ENCODE assay signal across 1 cellular context in the genomic region with DNA sequence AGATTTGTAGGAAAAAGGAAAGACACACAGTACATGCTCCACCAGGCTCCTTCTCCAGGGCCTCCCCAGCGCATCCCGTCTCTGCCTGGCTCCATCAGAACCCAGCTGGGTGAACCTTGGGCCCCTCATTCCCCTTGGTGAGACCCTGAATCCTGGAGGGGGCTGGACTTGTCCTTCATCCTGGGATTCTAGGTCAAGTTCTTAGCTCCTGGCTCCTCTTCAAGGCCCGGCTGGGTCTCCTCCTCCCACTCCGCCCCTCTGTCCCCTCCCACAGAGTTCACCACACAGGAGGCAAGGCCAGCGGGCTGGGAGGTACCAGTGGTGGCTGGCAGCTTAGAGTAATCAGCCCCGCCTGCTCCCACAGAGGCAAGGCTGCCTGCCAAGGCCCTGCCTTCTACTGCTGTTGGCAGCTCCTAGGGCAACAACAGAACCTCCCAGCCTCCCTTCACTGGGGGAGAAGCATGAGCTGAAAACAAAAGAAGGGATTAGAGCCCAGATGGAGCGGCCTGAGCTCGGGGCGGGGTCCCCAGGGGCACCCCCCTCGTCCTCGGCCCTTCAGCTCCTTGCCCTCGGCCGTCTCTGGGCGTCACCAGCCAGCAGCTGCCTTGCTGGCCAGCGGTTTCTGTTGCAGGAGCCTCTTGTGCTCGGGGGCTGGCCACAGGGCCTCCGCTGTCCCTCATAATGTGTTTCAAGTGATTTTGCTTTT.
TF ChIP-seq lines count a peak whose summit lies in the region.

No MANE protein-coding gene starts in this region.

TF ChIP-seq in HepG2, 621 proteins besides CTCF, POLR2A, EP300 and RAD21 (continued from another document and continues in another):
- TF ChIP-seq, protein P1, sequence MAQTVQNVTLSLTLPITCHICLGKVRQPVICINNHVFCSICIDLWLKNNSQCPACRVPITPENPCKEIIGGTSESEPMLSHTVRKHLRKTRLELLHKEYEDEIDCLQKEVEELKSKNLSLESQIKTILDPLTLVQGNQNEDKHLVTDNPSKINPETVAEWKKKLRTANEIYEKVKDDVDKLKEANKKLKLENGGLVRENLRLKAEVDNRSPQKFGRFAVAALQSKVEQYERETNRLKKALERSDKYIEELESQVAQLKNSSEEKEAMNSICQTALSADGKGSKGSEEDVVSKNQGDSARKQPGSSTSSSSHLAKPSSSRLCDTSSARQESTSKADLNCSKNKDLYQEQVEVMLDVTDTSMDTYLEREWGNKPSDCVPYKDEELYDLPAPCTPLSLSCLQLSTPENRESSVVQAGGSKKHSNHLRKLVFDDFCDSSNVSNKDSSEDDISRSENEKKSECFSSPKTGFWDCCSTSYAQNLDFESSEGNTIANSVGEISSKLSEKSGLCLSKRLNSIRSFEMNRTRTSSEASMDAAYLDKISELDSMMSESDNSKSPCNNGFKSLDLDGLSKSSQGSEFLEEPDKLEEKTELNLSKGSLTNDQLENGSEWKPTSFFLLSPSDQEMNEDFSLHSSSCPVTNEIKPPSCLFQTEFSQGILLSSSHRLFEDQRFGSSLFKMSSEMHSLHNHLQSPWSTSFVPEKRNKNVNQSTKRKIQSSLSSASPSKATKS (CRISPR knock-in tag; IDR thresholded peaks at IDR 0.05), result no peak
- TF ChIP-seq, protein P2, sequence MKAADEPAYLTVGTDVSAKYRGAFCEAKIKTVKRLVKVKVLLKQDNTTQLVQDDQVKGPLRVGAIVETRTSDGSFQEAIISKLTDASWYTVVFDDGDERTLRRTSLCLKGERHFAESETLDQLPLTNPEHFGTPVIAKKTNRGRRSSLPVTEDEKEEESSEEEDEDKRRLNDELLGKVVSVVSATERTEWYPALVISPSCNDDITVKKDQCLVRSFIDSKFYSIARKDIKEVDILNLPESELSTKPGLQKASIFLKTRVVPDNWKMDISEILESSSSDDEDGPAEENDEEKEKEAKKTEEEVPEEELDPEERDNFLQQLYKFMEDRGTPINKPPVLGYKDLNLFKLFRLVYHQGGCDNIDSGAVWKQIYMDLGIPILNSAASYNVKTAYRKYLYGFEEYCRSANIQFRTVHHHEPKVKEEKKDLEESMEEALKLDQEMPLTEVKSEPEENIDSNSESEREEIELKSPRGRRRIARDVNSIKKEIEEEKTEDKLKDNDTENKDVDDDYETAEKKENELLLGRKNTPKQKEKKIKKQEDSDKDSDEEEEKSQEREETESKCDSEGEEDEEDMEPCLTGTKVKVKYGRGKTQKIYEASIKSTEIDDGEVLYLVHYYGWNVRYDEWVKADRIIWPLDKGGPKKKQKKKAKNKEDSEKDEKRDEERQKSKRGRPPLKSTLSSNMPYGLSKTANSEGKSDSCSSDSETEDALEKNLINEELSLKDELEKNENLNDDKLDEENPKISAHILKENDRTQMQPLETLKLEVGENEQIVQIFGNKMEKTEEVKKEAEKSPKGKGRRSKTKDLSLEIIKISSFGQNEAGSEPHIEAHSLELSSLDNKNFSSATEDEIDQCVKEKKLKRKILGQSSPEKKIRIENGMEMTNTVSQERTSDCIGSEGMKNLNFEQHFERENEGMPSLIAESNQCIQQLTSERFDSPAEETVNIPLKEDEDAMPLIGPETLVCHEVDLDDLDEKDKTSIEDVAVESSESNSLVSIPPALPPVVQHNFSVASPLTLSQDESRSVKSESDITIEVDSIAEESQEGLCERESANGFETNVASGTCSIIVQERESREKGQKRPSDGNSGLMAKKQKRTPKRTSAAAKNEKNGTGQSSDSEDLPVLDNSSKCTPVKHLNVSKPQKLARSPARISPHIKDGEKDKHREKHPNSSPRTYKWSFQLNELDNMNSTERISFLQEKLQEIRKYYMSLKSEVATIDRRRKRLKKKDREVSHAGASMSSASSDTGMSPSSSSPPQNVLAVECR (CRISPR knock-in tag; IDR thresholded peaks at IDR 0.05; ENCODE audit: borderline replicate concordance), result no peak
- no peak for TF ChIP-seq PHF21A (CRISPR knock-in tag; IDR thresholded peaks at IDR 0.05)
- TF ChIP-seq, protein P3, sequence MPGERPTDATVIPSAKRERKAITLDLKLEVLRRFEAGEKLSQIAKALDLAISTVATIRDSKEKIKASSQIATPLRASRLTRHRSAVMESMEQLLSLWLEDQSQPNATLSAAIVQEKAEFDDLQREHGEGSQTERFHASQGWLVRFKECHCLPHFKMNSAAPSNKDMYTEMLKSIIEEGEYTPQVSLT (CRISPR knock-in tag; IDR thresholded peaks at IDR 0.05; ENCODE audit: borderline replicate concordance, low read depth), result no peak
- TF ChIP-seq, protein P4, sequence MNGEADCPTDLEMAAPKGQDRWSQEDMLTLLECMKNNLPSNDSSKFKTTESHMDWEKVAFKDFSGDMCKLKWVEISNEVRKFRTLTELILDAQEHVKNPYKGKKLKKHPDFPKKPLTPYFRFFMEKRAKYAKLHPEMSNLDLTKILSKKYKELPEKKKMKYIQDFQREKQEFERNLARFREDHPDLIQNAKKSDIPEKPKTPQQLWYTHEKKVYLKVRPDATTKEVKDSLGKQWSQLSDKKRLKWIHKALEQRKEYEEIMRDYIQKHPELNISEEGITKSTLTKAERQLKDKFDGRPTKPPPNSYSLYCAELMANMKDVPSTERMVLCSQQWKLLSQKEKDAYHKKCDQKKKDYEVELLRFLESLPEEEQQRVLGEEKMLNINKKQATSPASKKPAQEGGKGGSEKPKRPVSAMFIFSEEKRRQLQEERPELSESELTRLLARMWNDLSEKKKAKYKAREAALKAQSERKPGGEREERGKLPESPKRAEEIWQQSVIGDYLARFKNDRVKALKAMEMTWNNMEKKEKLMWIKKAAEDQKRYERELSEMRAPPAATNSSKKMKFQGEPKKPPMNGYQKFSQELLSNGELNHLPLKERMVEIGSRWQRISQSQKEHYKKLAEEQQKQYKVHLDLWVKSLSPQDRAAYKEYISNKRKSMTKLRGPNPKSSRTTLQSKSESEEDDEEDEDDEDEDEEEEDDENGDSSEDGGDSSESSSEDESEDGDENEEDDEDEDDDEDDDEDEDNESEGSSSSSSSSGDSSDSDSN (CRISPR knock-in tag; IDR thresholded peaks at IDR 0.05), result 0 out of 2 replicates have a peak, but pooled peaks have one; percentile 26
- TF ChIP-seq, protein P5, sequence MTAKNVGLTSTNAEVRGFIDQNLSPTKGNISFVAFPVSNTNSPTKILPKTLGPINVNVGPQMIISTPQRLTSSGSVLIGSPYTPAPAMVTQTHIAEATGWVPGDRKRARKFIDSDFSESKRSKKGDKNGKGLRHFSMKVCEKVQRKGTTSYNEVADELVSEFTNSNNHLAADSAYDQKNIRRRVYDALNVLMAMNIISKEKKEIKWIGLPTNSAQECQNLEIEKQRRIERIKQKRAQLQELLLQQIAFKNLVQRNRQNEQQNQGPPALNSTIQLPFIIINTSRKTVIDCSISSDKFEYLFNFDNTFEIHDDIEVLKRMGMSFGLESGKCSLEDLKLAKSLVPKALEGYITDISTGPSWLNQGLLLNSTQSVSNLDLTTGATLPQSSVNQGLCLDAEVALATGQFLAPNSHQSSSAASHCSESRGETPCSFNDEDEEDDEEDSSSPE (CRISPR knock-in tag; IDR thresholded peaks at IDR 0.05), result 0 out of 2 replicates have a peak, but pooled peaks have one; percentile 19
- peak; percentile 89; the same call in 1 of the 2 replicates for TF ChIP-seq ZNF792 (CRISPR knock-in tag; IDR thresholded peaks at IDR 0.05)
- TF ChIP-seq, protein P6, sequence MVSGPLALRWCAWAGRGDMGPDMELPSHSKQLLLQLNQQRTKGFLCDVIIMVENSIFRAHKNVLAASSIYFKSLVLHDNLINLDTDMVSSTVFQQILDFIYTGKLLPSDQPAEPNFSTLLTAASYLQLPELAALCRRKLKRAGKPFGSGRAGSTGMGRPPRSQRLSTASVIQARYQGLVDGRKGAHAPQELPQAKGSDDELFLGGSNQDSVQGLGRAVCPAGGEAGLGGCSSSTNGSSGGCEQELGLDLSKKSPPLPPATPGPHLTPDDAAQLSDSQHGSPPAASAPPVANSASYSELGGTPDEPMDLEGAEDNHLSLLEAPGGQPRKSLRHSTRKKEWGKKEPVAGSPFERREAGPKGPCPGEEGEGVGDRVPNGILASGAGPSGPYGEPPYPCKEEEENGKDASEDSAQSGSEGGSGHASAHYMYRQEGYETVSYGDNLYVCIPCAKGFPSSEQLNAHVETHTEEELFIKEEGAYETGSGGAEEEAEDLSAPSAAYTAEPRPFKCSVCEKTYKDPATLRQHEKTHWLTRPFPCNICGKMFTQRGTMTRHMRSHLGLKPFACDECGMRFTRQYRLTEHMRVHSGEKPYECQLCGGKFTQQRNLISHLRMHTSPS (CRISPR knock-in tag; IDR thresholded peaks at IDR 0.05; ENCODE audit: low read depth), result peak; percentile 98
- no peak; the same call in 1 of the 2 replicates for TF ChIP-seq ZNF451 (CRISPR knock-in tag; IDR thresholded peaks at IDR 0.05)
- TF ChIP-seq, protein P7, sequence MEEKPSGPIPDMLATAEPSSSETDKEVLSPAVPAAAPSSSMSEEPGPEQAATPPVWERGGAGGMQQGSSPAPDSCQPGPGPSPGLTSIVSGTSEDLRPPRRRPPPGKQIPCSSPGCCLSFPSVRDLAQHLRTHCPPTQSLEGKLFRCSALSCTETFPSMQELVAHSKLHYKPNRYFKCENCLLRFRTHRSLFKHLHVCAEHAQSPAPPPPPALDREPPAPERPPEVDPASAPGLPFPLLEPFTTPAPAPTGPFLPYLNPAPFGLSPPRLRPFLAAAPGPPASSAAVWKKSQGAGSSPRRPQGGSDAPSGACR (CRISPR knock-in tag; IDR thresholded peaks at IDR 0.05), result no peak
- peak; percentile 50 for TF ChIP-seq HMG20A (CRISPR knock-in tag; IDR thresholded peaks at IDR 0.05; ENCODE audit: borderline replicate concordance)
- TF ChIP-seq, protein P8, sequence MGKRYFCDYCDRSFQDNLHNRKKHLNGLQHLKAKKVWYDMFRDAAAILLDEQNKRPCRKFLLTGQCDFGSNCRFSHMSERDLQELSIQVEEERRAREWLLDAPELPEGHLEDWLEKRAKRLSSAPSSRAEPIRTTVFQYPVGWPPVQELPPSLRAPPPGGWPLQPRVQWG (CRISPR knock-in tag; IDR thresholded peaks at IDR 0.05; ENCODE audit: borderline replicate concordance, low read depth), result no peak
- TF ChIP-seq, protein P9, sequence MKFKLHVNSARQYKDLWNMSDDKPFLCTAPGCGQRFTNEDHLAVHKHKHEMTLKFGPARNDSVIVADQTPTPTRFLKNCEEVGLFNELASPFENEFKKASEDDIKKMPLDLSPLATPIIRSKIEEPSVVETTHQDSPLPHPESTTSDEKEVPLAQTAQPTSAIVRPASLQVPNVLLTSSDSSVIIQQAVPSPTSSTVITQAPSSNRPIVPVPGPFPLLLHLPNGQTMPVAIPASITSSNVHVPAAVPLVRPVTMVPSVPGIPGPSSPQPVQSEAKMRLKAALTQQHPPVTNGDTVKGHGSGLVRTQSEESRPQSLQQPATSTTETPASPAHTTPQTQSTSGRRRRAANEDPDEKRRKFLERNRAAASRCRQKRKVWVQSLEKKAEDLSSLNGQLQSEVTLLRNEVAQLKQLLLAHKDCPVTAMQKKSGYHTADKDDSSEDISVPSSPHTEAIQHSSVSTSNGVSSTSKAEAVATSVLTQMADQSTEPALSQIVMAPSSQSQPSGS (CRISPR knock-in tag; IDR thresholded peaks at IDR 0.05), result peak; percentile 52; the same call in 1 of the 2 replicates
- TF ChIP-seq, protein P10, sequence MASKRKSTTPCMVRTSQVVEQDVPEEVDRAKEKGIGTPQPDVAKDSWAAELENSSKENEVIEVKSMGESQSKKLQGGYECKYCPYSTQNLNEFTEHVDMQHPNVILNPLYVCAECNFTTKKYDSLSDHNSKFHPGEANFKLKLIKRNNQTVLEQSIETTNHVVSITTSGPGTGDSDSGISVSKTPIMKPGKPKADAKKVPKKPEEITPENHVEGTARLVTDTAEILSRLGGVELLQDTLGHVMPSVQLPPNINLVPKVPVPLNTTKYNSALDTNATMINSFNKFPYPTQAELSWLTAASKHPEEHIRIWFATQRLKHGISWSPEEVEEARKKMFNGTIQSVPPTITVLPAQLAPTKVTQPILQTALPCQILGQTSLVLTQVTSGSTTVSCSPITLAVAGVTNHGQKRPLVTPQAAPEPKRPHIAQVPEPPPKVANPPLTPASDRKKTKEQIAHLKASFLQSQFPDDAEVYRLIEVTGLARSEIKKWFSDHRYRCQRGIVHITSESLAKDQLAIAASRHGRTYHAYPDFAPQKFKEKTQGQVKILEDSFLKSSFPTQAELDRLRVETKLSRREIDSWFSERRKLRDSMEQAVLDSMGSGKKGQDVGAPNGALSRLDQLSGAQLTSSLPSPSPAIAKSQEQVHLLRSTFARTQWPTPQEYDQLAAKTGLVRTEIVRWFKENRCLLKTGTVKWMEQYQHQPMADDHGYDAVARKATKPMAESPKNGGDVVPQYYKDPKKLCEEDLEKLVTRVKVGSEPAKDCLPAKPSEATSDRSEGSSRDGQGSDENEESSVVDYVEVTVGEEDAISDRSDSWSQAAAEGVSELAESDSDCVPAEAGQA (IDR thresholded peaks at IDR 0.05; ENCODE audit: low read depth), result no peak
- TF ChIP-seq, protein P10 (CRISPR knock-in tag; IDR thresholded peaks at IDR 0.05; ENCODE audit: borderline replicate concordance), result no peak
- TF ChIP-seq ZNF772 (CRISPR knock-in tag; IDR thresholded peaks at IDR 0.05), result no peak
- TF ChIP-seq ZNF446 (CRISPR knock-in tag; IDR thresholded peaks at IDR 0.05), result no peak
- TF ChIP-seq ZNF570 (CRISPR knock-in tag; IDR thresholded peaks at IDR 0.05; ENCODE audit: borderline replicate concordance), result no peak
- no peak for TF ChIP-seq SP1 (IDR thresholded peaks at IDR 0.05)
- peak; percentile 23; the same call in 1 of the 2 replicates for TF ChIP-seq SP1 (CRISPR knock-in tag; IDR thresholded peaks at IDR 0.05)
- TF ChIP-seq HOXA5 (CRISPR knock-in tag; IDR thresholded peaks at IDR 0.05), result no peak; the same call in 1 of the 2 replicates
- TF ChIP-seq, protein P11, sequence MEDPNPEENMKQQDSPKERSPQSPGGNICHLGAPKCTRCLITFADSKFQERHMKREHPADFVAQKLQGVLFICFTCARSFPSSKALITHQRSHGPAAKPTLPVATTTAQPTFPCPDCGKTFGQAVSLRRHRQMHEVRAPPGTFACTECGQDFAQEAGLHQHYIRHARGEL (CRISPR knock-in tag; IDR thresholded peaks at IDR 0.05), result peak; percentile 73
- peak; percentile 26; the same call in 1 of the 2 replicates for TF ChIP-seq KLF12 (CRISPR knock-in tag; IDR thresholded peaks at IDR 0.05; ENCODE audit: borderline replicate concordance)
- TF ChIP-seq NFKBIZ (CRISPR knock-in tag; IDR thresholded peaks at IDR 0.05), result peak; percentile 85
- TF ChIP-seq ZNF879 (CRISPR knock-in tag; IDR thresholded peaks at IDR 0.05), result no peak
- peak; percentile 61; the same call in 1 of the 2 replicates for TF ChIP-seq PPARG (CRISPR knock-in tag; conservative IDR thresholded peaks at IDR 0.05)
- no peak for TF ChIP-seq ZNF274 (CRISPR knock-in tag; IDR thresholded peaks at IDR 0.05)
- no peak for TF ChIP-seq CREB1 (IDR thresholded peaks at IDR 0.05)
- no peak for TF ChIP-seq CREB1 (CRISPR knock-in tag; IDR thresholded peaks at IDR 0.05)
